Comparison of ENCODE assay signal across 11 cellular contexts in the genomic region with DNA sequence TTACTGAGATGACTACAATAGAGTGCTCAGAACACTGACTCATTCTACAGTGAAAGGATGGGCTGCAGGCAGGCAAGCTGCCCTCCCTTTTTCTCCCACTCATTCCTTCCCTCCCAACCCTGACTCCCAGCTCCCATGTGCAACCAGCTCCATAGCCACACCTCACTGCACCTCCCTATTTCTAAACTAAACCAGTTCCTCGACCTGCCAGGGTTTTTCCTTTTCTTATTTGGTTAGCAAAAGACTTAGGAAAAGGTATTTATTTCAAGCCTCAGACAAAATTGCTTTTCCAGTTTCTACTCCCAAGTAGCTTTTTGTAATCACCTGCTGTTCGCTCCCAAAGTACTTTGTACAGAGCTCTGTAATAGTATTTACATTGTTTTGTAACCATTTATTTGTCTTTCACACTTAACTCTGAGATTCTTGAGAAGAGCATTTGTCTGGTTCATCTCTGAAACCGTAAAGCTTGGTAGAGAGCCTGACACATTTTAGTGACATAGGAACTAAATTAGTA. TPM values are rescaled to one million over a fixed set of nuclear protein-coding genes. Genes with fewer than 3 reads are reported as not detected.
DNase-seq lines count a peak whose midpoint lies in the region; ATAC-seq and TF ChIP-seq lines count a peak whose summit lies in the region.
"Had no signal": no experiment of that assay in that cellular context is flagged by ENCODE, and none has a peak within 500 bp of the region (broad histone marks: within the 10 kb centered on the region; RNA-seq: fewer than 3 reads in every experiment).

No MANE protein-coding gene starts in this region.

- TF ChIP-seq CTCF in AG10803 (conservative IDR thresholded peaks at IDR 0.05; ENCODE audit: low read length) (no peak), choroid plexus epithelial cell (conservative IDR thresholded peaks at IDR 0.05; ENCODE audit: low read depth, low read length) (no peak), mesothelial cell of epicardium (IDR thresholded peaks at IDR 0.05; ENCODE audit: unreplicated experiment) (no peak)

- ATAC-seq in GM19467 (IDR thresholded peaks at IDR 0.05; ENCODE audit: unreplicated experiment) = no peak
- ATAC-seq: stimulated activated effector memory CD8-positive, alpha-beta T cell treated with anti-CD3 and anti-CD28 coated beads, Interleukin-12 subunit alpha, Interleukin-12 subunit beta, amount 100 ng/mL, for 72 hours had no signal

- peak overlapping the region; percentile 67 for H3K27ac Mint-ChIP-seq in mesothelial cell of epicardium
- H3K27ac Mint-ChIP-seq: stimulated activated effector memory CD8-positive, alpha-beta T cell treated with anti-CD3 and anti-CD28 coated beads, Interleukin-12 subunit alpha, Interleukin-12 subunit beta, amount 100 ng/mL, for 72 hours had no signal

- H3K4me3 ChIP-seq in AG10803 (ENCODE audit: low read length) (no peak overlapping the region), choroid plexus epithelial cell (ENCODE audit: low read depth, low read length) (no peak overlapping the region)
- H3K4me3 ChIP-seq: ovary had no signal

- H3K27me3 Mint-ChIP-seq in mesothelial cell of epicardium (ENCODE audit: low read depth) = no peaks in the 10 kb centered on the region

- no peak for TF ChIP-seq RAD21 in Ishikawa (IDR thresholded peaks at IDR 0.05; ENCODE audit: low read depth)

- TF ChIP-seq EP300 in Ishikawa (IDR thresholded peaks at IDR 0.05; ENCODE audit: borderline replicate concordance) = no peak

- peaks cover 39% of the 10 kb centered on the region for H3K4me1 Mint-ChIP-seq in mesothelial cell of epicardium
- H3K4me1 Mint-ChIP-seq: stimulated activated effector memory CD8-positive, alpha-beta T cell treated with anti-CD3 and anti-CD28 coated beads, Interleukin-12 subunit alpha, Interleukin-12 subunit beta, amount 100 ng/mL, for 72 hours had no signal

- H3K9me3 Mint-ChIP-seq in mesothelial cell of epicardium = no peaks in the 10 kb centered on the region
- H3K9me3 Mint-ChIP-seq: stimulated activated effector memory CD8-positive, alpha-beta T cell treated with anti-CD3 and anti-CD28 coated beads, Interleukin-12 subunit alpha, Interleukin-12 subunit beta, amount 100 ng/mL, for 72 hours had no signal

- H3K36me3 Mint-ChIP-seq in mesothelial cell of epicardium = no peaks in the 10 kb centered on the region
- H3K36me3 Mint-ChIP-seq: stimulated activated effector memory CD8-positive, alpha-beta T cell treated with anti-CD3 and anti-CD28 coated beads, Interleukin-12 subunit alpha, Interleukin-12 subunit beta, amount 100 ng/mL, for 72 hours had no signal

- H3K4me3 Mint-ChIP-seq in mesothelial cell of epicardium = no peak overlapping the region
- H3K4me3 Mint-ChIP-seq: stimulated activated effector memory CD8-positive, alpha-beta T cell treated with anti-CD3 and anti-CD28 coated beads, Interleukin-12 subunit alpha, Interleukin-12 subunit beta, amount 100 ng/mL, for 72 hours had no signal

- DNase-seq in AG10803 (ENCODE audit: low read depth) (peak; percentile 42), choroid plexus epithelial cell (ENCODE audit: low read depth) (peak; percentile 58), mesothelial cell of epicardium (ENCODE audit: low spot score in 2 of 2, unreplicated experiment in 2 of 2) (no peak), DMS153 treated with DMSO at 0.1 percent for 48 hours (lab: John Stamatoyannopoulos, UW; ENCODE audit: unreplicated experiment) (no peak), NCI-H82 (lab: John Stamatoyannopoulos, UW) (no peak)
- no peak for DNase-seq in activated CD4-positive, alpha-beta T cell treated with anti-CD3 and anti-CD28 coated beads, Interleukin-2, amount 50 U/mL, for 48 hours
- DNase-seq: activated gamma-delta T cell had no signal

TF ChIP-seq in Ishikawa, 13 proteins besides CTCF, POLR2A, EP300 and RAD21:
- TF ChIP-seq MAX (IDR thresholded peaks at IDR 0.05) = 0 out of 2 replicates have a peak, but pooled peaks have one; percentile 27
- no peak for TF ChIP-seq TCF12 (IDR thresholded peaks at IDR 0.05; ENCODE audit: low read depth)

RNA-seq across cellular contexts. Expression of gene AADAC, which starts 2.2 kb away (rescaled TPM):
- total RNA-seq in mesothelial cell of epicardium = not detected in 3 replicates

RNA-seq across cellular contexts. Expression of gene SUCNR1, which starts 57.3 kb away (rescaled TPM):
- 0.13 to 0.18 TPM (median 0.13 TPM) in 3 replicates for total RNA-seq in mesothelial cell of epicardium

Comparison
In these comparisons a context has a peak if more than half of its experiments do, and no peak if none do; other contexts are left out.
1. DNase-seq: peak in AG10803 (single experiment) and choroid plexus epithelial cell (single experiment); none in mesothelial cell of epicardium (0 of 2), activated CD4-positive, alpha-beta T cell treated with anti-CD3 and anti-CD28 coated beads, Interleukin-2, amount 50 U/mL, for 48 hours (0 of 2), DMS153 treated with DMSO at 0.1 percent for 48 hours (single experiment) and NCI-H82 (single experiment).